In genomic region chr16:18789850-18790706, GRCh38 we compare ENCODE assay signal across 8 cellular contexts. TPM values are rescaled to one million over a fixed set of nuclear protein-coding genes. Genes with fewer than 3 reads are reported as not detected.
DNase-seq lines count a peak whose midpoint lies in the region; ATAC-seq, FAIRE-seq and TF ChIP-seq lines count a peak whose summit lies in the region.

RPS15A (minus strand) TSS chr16:18790334; CDS start chr16:18789113, 1,221 bp downstream.

- H3K27ac Mint-ChIP-seq in Calu3 (ENCODE audit: unreplicated experiment) = peak within 1 kb of the TSS; percentile 98
- H3K27ac Mint-ChIP-seq in mesothelial cell of epicardium = peak within 1 kb of the TSS; percentile 98

- TF ChIP-seq CTCF in Calu3 (IDR thresholded peaks at IDR 0.05; ENCODE audit: unreplicated experiment) (no peak), OCI-LY1 (IDR thresholded peaks at IDR 0.05; ENCODE audit: low read length) (no peak), mesothelial cell of epicardium (IDR thresholded peaks at IDR 0.05; ENCODE audit: unreplicated experiment) (no peak)

- H3K4me3 Mint-ChIP-seq in Calu3 (ENCODE audit: low read depth, unreplicated experiment) (peak within 1 kb of the TSS; percentile 96), mesothelial cell of epicardium (peak within 1 kb of the TSS; percentile 100)

- H3K27me3 Mint-ChIP-seq in Calu3 (ENCODE audit: unreplicated experiment) = no peaks in the 10 kb centered on the region
- H3K27me3 Mint-ChIP-seq in mesothelial cell of epicardium (ENCODE audit: low read depth) = no peaks in the 10 kb centered on the region

- CTCF ChIA-PET in Calu3 (lab: Charles Lee) = interaction anchor here (0.7 to 4.8 kb wide), 5 partner anchors 9 to 218 kb away, joined by 3 to 39 read pairs (median 4); partner anchors contain the start of gene ARL6IP1

- peak; percentile 91 for ATAC-seq in GM21447 (IDR thresholded peaks at IDR 0.05; ENCODE audit: unreplicated experiment)

- peak within 1 kb of the TSS; percentile 79 for H3K4me2 ChIP-seq in OCI-LY1 (ENCODE audit: low read length)

- intact Hi-C loops in Calu3 (cut with micrococcal nuclease; ENCODE audit: unreplicated experiment) = no loop called here

- WGBS in HUES64 = 5% methylated on average over 60 of the region's 60 CpGs

- peak; percentile 97 for DNase-seq in Calu3
- DNase-seq in activated CD8-positive, alpha-beta memory T cell treated with anti-CD3 and anti-CD28 coated beads, Interleukin-2, amount 50 U/mL, for 4 hours = peak; percentile 89
- DNase-seq in mesothelial cell of epicardium (ENCODE audit: low spot score in 2 of 2, unreplicated experiment in 2 of 2) = peak; percentile 85 to 87
- DNase-seq in stimulated activated CD8-positive, alpha-beta memory T cell treated with anti-CD3 and anti-CD28 coated beads, Interleukin-15, amount 100 ng/mL, for 48 hours (ENCODE audit: low read depth in 2 of 2) = peak; percentile 85 to 89

- H3K9me2 ChIP-seq in OCI-LY1 (ENCODE audit: low read depth, low read length) = no peaks in the 10 kb centered on the region

- H3K9ac ChIP-seq in HUES64 (ENCODE audit: low read depth, low read length) (peak within 1 kb of the TSS; percentile 99), OCI-LY1 (ENCODE audit: low read length) (peak within 1 kb of the TSS; percentile 98)

- H3K27ac ChIP-seq in HUES64 (ENCODE audit: low read depth, low read length) (peak within 1 kb of the TSS; percentile 89), OCI-LY1 (ENCODE audit: low read depth, low read length, poor library complexity, severe bottlenecking) (peak within 1 kb of the TSS; percentile 47)

- peaks cover 50% of the 10 kb centered on the region for H3K79me2 ChIP-seq in OCI-LY1 (ENCODE audit: insufficient read depth, low read length)

- H3F3A ChIP-seq in OCI-LY1 (ENCODE audit: insufficient read depth, low read length) = peaks cover 14% of the 10 kb centered on the region; the same call in 1 of the 2 replicates

- H3K4me1 Mint-ChIP-seq in Calu3 (ENCODE audit: low read depth, unreplicated experiment) (peaks cover 43% of the 10 kb centered on the region), mesothelial cell of epicardium (peaks cover 41% of the 10 kb centered on the region)

- H3K4me3 ChIP-seq in HUES64 (ENCODE audit: low read length) = peak within 1 kb of the TSS; percentile 97
- H3K4me3 ChIP-seq in OCI-LY1 (ENCODE audit: low read depth, low read length, poor library complexity, severe bottlenecking) = peak within 1 kb of the TSS; percentile 98

- no peak within 1 kb of the TSS for H2AFZ ChIP-seq in OCI-LY1 (ENCODE audit: low read length)

- H3K9me3 Mint-ChIP-seq in Calu3 (ENCODE audit: low read depth, unreplicated experiment) = no peaks in the 10 kb centered on the region
- no peaks in the 10 kb centered on the region for H3K9me3 Mint-ChIP-seq in mesothelial cell of epicardium

- H3K36me3 ChIP-seq in HUES64 (ENCODE audit: insufficient read depth, low read length) (peaks cover 85% of the 10 kb centered on the region), OCI-LY1 (ENCODE audit: insufficient read depth, low read length) (peaks cover 92% of the 10 kb centered on the region)

- H3K36me3 Mint-ChIP-seq in Calu3 (ENCODE audit: insufficient read depth, unreplicated experiment) = peaks cover 93% of the 10 kb centered on the region
- H3K36me3 Mint-ChIP-seq in mesothelial cell of epicardium = peaks cover 40% of the 10 kb centered on the region

- peak; percentile 93 for FAIRE-seq in endometrium (lab: Jason Lieb, UNC)

- no peaks in the 10 kb centered on the region for H3K9me3 ChIP-seq in HUES64 (ENCODE audit: insufficient read depth, low read depth, low read length)
- H3K9me3 ChIP-seq in OCI-LY1 (ENCODE audit: low read length) = no peaks in the 10 kb centered on the region

- H3K4me1 ChIP-seq in HUES64 (ENCODE audit: insufficient read depth, low read length) (peaks cover 13% of the 10 kb centered on the region; the same call in 1 of the 2 replicates), OCI-LY1 (ENCODE audit: insufficient read depth, low read length, severe bottlenecking) (peaks cover 43% of the 10 kb centered on the region)

- H4K20me1 ChIP-seq in OCI-LY1 (ENCODE audit: insufficient read depth, low read length) = peaks cover 5% of the 10 kb centered on the region; the same call in 1 of the 2 replicates

- BruUV-seq in Calu3 (replicated peaks; lab: Mats Ljungman, UMichigan) = no TSS peak

- no peaks in the 10 kb centered on the region for H3K27me3 ChIP-seq in HUES64 (ENCODE audit: insufficient read depth, low read length)
- H3K27me3 ChIP-seq in OCI-LY1 (ENCODE audit: insufficient read depth, low read length) = no peaks in the 10 kb centered on the region

RNA-seq across cellular contexts. Expression of gene RPS15A, which starts in this region (rescaled TPM):
- total RNA-seq in Calu3 (2022) (1,182 and 1,352 TPM in 2 replicates), mesothelial cell of epicardium (1,664 to 1,782 TPM (median 1,739 TPM) in 3 replicates)
- polyA plus RNA-seq in HUES64 (2013, experiment 1 of 2) = 1,849 TPM
- polyA plus RNA-seq in HUES64 (2013, experiment 2 of 2) = 1,867 TPM

Comparison
In these comparisons a context has a peak if more than half of its experiments do, and no peak if none do; other contexts are left out.
1. Peak in every context shown above with its lines: DNase-seq, ATAC-seq, H3K4me3 ChIP-seq and H3K27ac ChIP-seq.